8 cellular contexts compared by ENCODE assay signal in the genomic region with DNA sequence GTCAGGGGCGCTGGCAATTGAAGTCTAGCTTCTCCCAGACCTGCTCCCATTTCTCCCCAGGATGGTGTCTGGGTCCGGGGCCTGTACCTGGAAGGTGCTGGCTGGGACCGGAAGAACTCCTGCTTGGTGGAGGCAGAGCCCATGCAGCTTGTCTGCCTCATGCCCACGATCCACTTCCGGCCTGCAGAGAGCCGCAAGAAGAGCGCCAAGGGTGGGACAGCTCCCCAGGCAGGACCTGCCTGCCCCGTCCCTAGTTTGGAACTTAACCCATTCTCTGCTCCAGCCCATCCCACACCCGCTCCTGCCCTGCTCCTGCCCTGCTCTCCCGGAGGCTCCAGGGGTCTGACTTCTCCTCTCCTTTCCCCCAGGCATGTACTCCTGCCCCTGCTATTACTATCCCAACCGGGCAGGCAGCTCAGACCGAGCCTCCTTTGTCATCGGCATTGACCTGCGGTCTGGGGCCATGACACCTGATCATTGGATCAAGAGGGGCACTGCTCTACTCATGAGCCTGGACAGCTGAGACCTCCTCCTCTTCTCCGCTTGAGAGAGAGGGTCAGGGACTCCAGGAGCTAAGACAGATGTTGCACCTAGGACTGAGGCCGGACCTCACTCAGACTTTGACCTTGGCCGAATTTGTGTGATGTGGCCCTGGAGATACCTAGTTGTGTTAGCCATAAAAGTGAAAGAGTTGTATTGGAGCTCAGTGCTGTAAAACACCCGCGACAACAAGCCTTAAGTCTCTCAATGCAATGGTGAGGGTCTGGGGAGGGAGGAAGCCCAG. TPM values are rescaled to one million over a fixed set of nuclear protein-coding genes. Genes with fewer than 3 reads are reported as not detected.
A peak's percentile ranks its signal among the peaks of the same experiment; 100 is the strongest.
DNase-seq lines count a peak whose midpoint lies in the region; ATAC-seq and TF ChIP-seq lines count a peak whose summit lies in the region.

No MANE protein-coding gene starts in this region.

- H3K36me3 Mint-ChIP-seq in MCF 10A (ENCODE audit: insufficient read depth, unreplicated experiment): peaks cover 6% of the 10 kb centered on the region

- H3K9me3 ChIP-seq in heart left ventricle (no peaks in the 10 kb centered on the region), upper lobe of right lung (no peaks in the 10 kb centered on the region)

- peak overlapping the region; percentile 51 for H3K9ac ChIP-seq in mesendoderm (ENCODE audit: low read length)

- H2BK5ac ChIP-seq in mesendoderm (ENCODE audit: low read length): no peak overlapping the region

- no peaks in the 10 kb centered on the region for H3K9me3 Mint-ChIP-seq in MCF 10A (ENCODE audit: unreplicated experiment)

- no peak for TF ChIP-seq POLR2A in heart left ventricle (IDR thresholded peaks at IDR 0.05)

- H3K4me3 ChIP-seq in heart left ventricle: peak overlapping the region in 11 of 12 donors; percentile 59 to 99 (median 76)
- no peak overlapping the region for H3K4me3 ChIP-seq in mesendoderm (ENCODE audit: low read length)
- peak overlapping the region; percentile 83 for H3K4me3 ChIP-seq in upper lobe of right lung

- POLR2A ChIA-PET in MCF 10A (lab: Yijun Ruan, JAX): interaction anchor here (0.6 to 6.6 kb wide), 14 partner anchors 8 to 140 kb away, joined by 3 to 97 read pairs (median 6); partner anchors contain the start of genes CNTROB, CYB5D1, NAA38 and TMEM88

- H4K5ac ChIP-seq in mesendoderm (ENCODE audit: low read length): no peak overlapping the region

- WGBS in heart left ventricle, 4 donors: 50 to 57% (median 52%) methylated on average over 15 to 19 of the region's 19 CpGs
- no CpG with 5 or more reads among the region's 19 CpGs for WGBS in mesendoderm (ENCODE audit: extremely low coverage, insufficient coverage, low lambda C conversion rate)

- H3K27ac ChIP-seq in heart left ventricle: peak overlapping the region in 11 of 12 donors; percentile 92 to 100 (median 98)
- no peak overlapping the region for H3K27ac ChIP-seq in mesendoderm (ENCODE audit: low read depth, low read length)
- peak overlapping the region; percentile 99 for H3K27ac ChIP-seq in upper lobe of right lung

- H3K27me3 Mint-ChIP-seq in MCF 10A (ENCODE audit: insufficient read depth, unreplicated experiment): peaks cover 10% of the 10 kb centered on the region

- no peak overlapping the region for H2BK120ac ChIP-seq in mesendoderm (ENCODE audit: low read depth, low read length)

- peaks cover 27% of the 10 kb centered on the region for H3K4me1 Mint-ChIP-seq in MCF 10A (ENCODE audit: insufficient read depth, unreplicated experiment)

- H4K8ac ChIP-seq in mesendoderm (ENCODE audit: low read depth, low read length): no peak overlapping the region

- no TSS peak for BruUV-seq in MCF 10A (replicated peaks; lab: Mats Ljungman, UMichigan)

- TF ChIP-seq CTCF in heart left ventricle (IDR thresholded peaks at IDR 0.05): no peak
- TF ChIP-seq CTCF in MCF 10A (IDR thresholded peaks at IDR 0.05; ENCODE audit: unreplicated experiment): no peak
- TF ChIP-seq CTCF in upper lobe of right lung (IDR thresholded peaks at IDR 0.05): no peak

- no peak overlapping the region for H2AK5ac ChIP-seq in mesendoderm (ENCODE audit: low read length)

- no peak overlapping the region for H3K4ac ChIP-seq in mesendoderm (ENCODE audit: low read depth, low read length)

- no peaks in the 10 kb centered on the region for H3K79me1 ChIP-seq in mesendoderm (ENCODE audit: low read length)

- intact Hi-C loops in heart left ventricle (cut with DNase I) (loop anchor here in 1 of 10 donors (1.0 kb wide), 1 partner anchor 11 kb away; no protein-coding TSS in a partner anchor), Right ventricle myocardium inferior (cut with DNase I) (no loop called here), MCF 10A (cut with micrococcal nuclease) (no loop called here), upper lobe of right lung (cut with DNase I) (no loop called here)

- no peak overlapping the region for H3K18ac ChIP-seq in mesendoderm (ENCODE audit: low read length)

- in situ Hi-C loops in ACHN (cut with HindIII; ENCODE audit: low pct_ligation_motif_present, low pct_unique_long_range_greater_than_20kb, low sequenced_read_pairs): no loop called here

- ATAC-seq in heart left ventricle: no peak
- ATAC-seq in Right ventricle myocardium inferior: no peak
- ATAC-seq in upper lobe of right lung: no peak

- peak overlapping the region; percentile 89 for H3K4me3 Mint-ChIP-seq in MCF 10A (ENCODE audit: unreplicated experiment)

- no peaks in the 10 kb centered on the region for H3K36me3 ChIP-seq in heart left ventricle
- no peaks in the 10 kb centered on the region for H3K36me3 ChIP-seq in mesendoderm (ENCODE audit: control insufficient read depth, insufficient read depth, low read length)
- no peaks in the 10 kb centered on the region for H3K36me3 ChIP-seq in upper lobe of right lung

- CTCF ChIA-PET in MCF 10A (lab: Yijun Ruan, JAX): interaction anchor here (0.6 to 4.3 kb wide), 13 partner anchors 8 to 90 kb away, joined by 3 to 36 read pairs (median 5); partner anchors contain the start of gene NAA38

- H3K27me3 ChIP-seq in heart left ventricle: no peaks in the 10 kb centered on the region
- H3K27me3 ChIP-seq in mesendoderm (ENCODE audit: insufficient read depth, low read length, poor library complexity): no peaks in the 10 kb centered on the region
- H3K27me3 ChIP-seq in upper lobe of right lung: no peaks in the 10 kb centered on the region

- H2BK15ac ChIP-seq in mesendoderm (replicated peaks; ENCODE audit: low read depth): no peak overlapping the region

- peak overlapping the region; percentile 40 for H3K4me2 ChIP-seq in mesendoderm (ENCODE audit: low read length)

- peak overlapping the region; percentile 99 for H3K27ac Mint-ChIP-seq in MCF 10A (ENCODE audit: low read depth, unreplicated experiment)

- H3K4me1 ChIP-seq in heart left ventricle (peaks cover 0 to 36% (median 21%) of the 10 kb centered on the region in 12 donors), mesendoderm (ENCODE audit: control insufficient read depth, low read depth, low read length) (peaks cover 6% of the 10 kb centered on the region), upper lobe of right lung (peaks cover 16% of the 10 kb centered on the region)

- no peak overlapping the region for H3K23ac ChIP-seq in mesendoderm (ENCODE audit: low read length)

- H3K79me2 ChIP-seq in mesendoderm (ENCODE audit: control insufficient read depth, insufficient read depth, low read length): no peaks in the 10 kb centered on the region

- peak overlapping the region; percentile 65 for H3K56ac ChIP-seq in mesendoderm (ENCODE audit: low read length)

- DNase-seq in heart left ventricle (no peak), Right ventricle myocardium inferior (ENCODE audit: missing footprints) (no peak), MCF 10A (ENCODE audit: unreplicated experiment) (no peak), mesendoderm (no peak), upper lobe of right lung (no peak), NCI-H2171 treated with DMSO at 0.1 percent for 48 hours (lab: John Stamatoyannopoulos, UW) (no peak), COLO829 (ENCODE audit: low spot score) (no peak), ACHN (no peak)

RNA-seq across cellular contexts. Expression of gene KDM6B, which starts 0.8 kb away (rescaled TPM):
- total RNA-seq in heart left ventricle (10 to 100 TPM in 8 of 9 donors, 1 to 10 TPM in 1; 7.4 to 29.3 (median 24.8) TPM), Right ventricle myocardium inferior (25.0 TPM), MCF 10A (2022) (37.9 and 39.8 TPM in 2 replicates), upper lobe of right lung (48.3 TPM)
- polyA plus RNA-seq in heart left ventricle: 10 to 100 TPM; 11.6 to 14.4 TPM
- polyA plus RNA-seq in mesendoderm (2013, experiment 1 of 2): 1.9 TPM
- polyA plus RNA-seq in mesendoderm (2013, experiment 2 of 2): 1.8 TPM

RNA-seq across cellular contexts. Expression of gene TMEM88, which starts 21.7 kb away (rescaled TPM):
- total RNA-seq in heart left ventricle (100 to 1,000 TPM in 1 of 9 donors, 10 to 100 TPM in 8; 16.7 to 130 (median 27.0) TPM), Right ventricle myocardium inferior (35.4 TPM), MCF 10A (2022) (3.5 and 4.4 TPM in 2 replicates), upper lobe of right lung (10.7 TPM)
- 100 to 1,000 TPM in 1 of 2 donors, 10 to 100 TPM in 1; 97.7 to 112 TPM for polyA plus RNA-seq in heart left ventricle
- polyA plus RNA-seq in mesendoderm (2013, experiment 1 of 2): 2.9 TPM
- polyA plus RNA-seq in mesendoderm (2013, experiment 2 of 2): 2.3 TPM

RNA-seq across cellular contexts. Expression of gene NAA38, which starts 24.2 kb away (rescaled TPM):
- 100 to 1,000 TPM in 1 of 9 donors, 10 to 100 TPM in 8; 60.9 to 141 (median 72.4) TPM for total RNA-seq in heart left ventricle
- polyA plus RNA-seq in heart left ventricle: 100 to 1,000 TPM in 1 of 2 donors, 10 to 100 TPM in 1; 75.2 to 179 TPM
- 105 TPM for total RNA-seq in Right ventricle myocardium inferior
- 70.2 and 83.4 TPM in 2 replicates for total RNA-seq in MCF 10A (2022)
- 35.8 TPM for polyA plus RNA-seq in mesendoderm (2013, experiment 1 of 2)
- 33.4 TPM for polyA plus RNA-seq in mesendoderm (2013, experiment 2 of 2)
- 58.7 TPM for total RNA-seq in upper lobe of right lung

RNA-seq across cellular contexts. Expression of gene CYB5D1, which starts 24.6 kb away (rescaled TPM):
- total RNA-seq in heart left ventricle (10 to 100 TPM in 8 of 9 donors, 1 to 10 TPM in 1; 9.3 to 20.4 (median 16.6) TPM), Right ventricle myocardium inferior (21.7 TPM), MCF 10A (2022) (23.1 and 23.2 TPM in 2 replicates), upper lobe of right lung (7.2 TPM)
- 10 to 100 TPM; 11.7 to 15.5 TPM for polyA plus RNA-seq in heart left ventricle
- polyA plus RNA-seq in mesendoderm (2013, experiment 1 of 2): 12.7 TPM
- 13.3 TPM for polyA plus RNA-seq in mesendoderm (2013, experiment 2 of 2)

RNA-seq across cellular contexts. Expression of gene CHD3, which starts 55.4 kb away (rescaled TPM):
- total RNA-seq in heart left ventricle (10 to 100 TPM in 6 of 9 donors, 1 to 10 TPM in 3; 6.7 to 30.6 (median 13.6) TPM), Right ventricle myocardium inferior (18.0 TPM), MCF 10A (2022) (78.5 and 87.1 TPM in 2 replicates), upper lobe of right lung (93.0 TPM)
- 10 to 100 TPM; 17.5 to 17.9 TPM for polyA plus RNA-seq in heart left ventricle
- polyA plus RNA-seq in mesendoderm (2013, experiment 1 of 2): 10.2 TPM
- polyA plus RNA-seq in mesendoderm (2013, experiment 2 of 2): 10.2 TPM
